Comparison of ENCODE assay signal across 22 cellular contexts in genomic region chr17:27209316-27209715, GRCh38.
A peak's percentile ranks its signal among the peaks of the same experiment; 100 is the strongest.
DNase-seq lines count a peak whose midpoint lies in the region; ATAC-seq, FAIRE-seq and TF ChIP-seq lines count a peak whose summit lies in the region.
"Had no signal": no experiment of that assay in that cellular context is flagged by ENCODE, and none has a peak within 500 bp of the region (broad histone marks: within the 10 kb centered on the region; RNA-seq: fewer than 3 reads in every experiment).

No MANE protein-coding gene starts in this region.

- H3K9ac ChIP-seq in keratinocyte (ENCODE audit: control insufficient read depth, extremely low read depth, insufficient read depth, low read length), result no peak overlapping the region
- H3K9ac ChIP-seq: BLaER1 had no signal

- dilution Hi-C loops in keratinocyte (cut with MboI; ENCODE audit: extremely low pct_ligation_motif_present, low sequenced_read_pairs), result no loop called here

- TF ChIP-seq CTCF in bronchial epithelial cell (IDR thresholded peaks at IDR 0.05; ENCODE audit: insufficient read depth, low read length, severe bottlenecking) (no peak), keratinocyte (optimal IDR thresholded peaks at IDR 0.05 in 1 of 3, IDR thresholded peaks at IDR 0.05 in 1 of 3, conservative IDR thresholded peaks at IDR 0.05 in 1 of 3; ENCODE audit: extremely low read depth in 1 of 3, insufficient read depth in 2 of 3, low read length in 3 of 3) (no peak), upper lobe of right lung (IDR thresholded peaks at IDR 0.05) (no peak)

- TF ChIP-seq POLR2A in GM12892 (IDR thresholded peaks at IDR 0.05; ENCODE audit: low read depth, low read length), result no peak

- DNase-seq in GM12892 (ENCODE audit: insufficient read length) (no peak), bronchial epithelial cell (ENCODE audit: low read depth) (no peak), keratinocyte (ENCODE audit: low read depth, low spot score) (no peak), AG20443 (ENCODE audit: low spot score) (no peak), cerebellar nuclear complex (lab: John Stamatoyannopoulos, UW) (no peak), upper lobe of right lung (no peak), middle frontal gyrus (ENCODE audit: extremely low spot score, low spot score) (no peak)
- DNase-seq: Caco-2; CD4-positive, CD25-positive, alpha-beta regulatory T cell; CD8-positive, alpha-beta T cell; DMS153; DND-41; EL; GDM1; GOT3; H7; HCEC 1CT had no signal

- H3K4me2 ChIP-seq in keratinocyte (ENCODE audit: control insufficient read depth, extremely low read depth, insufficient read depth, low read depth, low read length), result no peak overlapping the region
- H3K4me2 ChIP-seq: BLaER1 had no signal

- H2AFZ ChIP-seq in keratinocyte (ENCODE audit: control insufficient read depth, low read length), result no peak overlapping the region

- H3K27me3 ChIP-seq in bronchial epithelial cell (ENCODE audit: control insufficient read depth, insufficient read depth, low read length), result no peaks in the 10 kb centered on the region
- no peaks in the 10 kb centered on the region for H3K27me3 ChIP-seq in keratinocyte (ENCODE audit: control insufficient read depth, extremely low read depth, insufficient read depth, low read length)
- H3K27me3 ChIP-seq in upper lobe of right lung, result no peaks in the 10 kb centered on the region
- H3K27me3 ChIP-seq: BLaER1 had no signal

- H3K27ac ChIP-seq in keratinocyte (ENCODE audit: control insufficient read depth, insufficient read depth, low read length) (no peak overlapping the region), upper lobe of right lung (no peak overlapping the region)
- H3K27ac ChIP-seq: BLaER1, C4-2B had no signal

- H3K4me3 ChIP-seq in bronchial epithelial cell (ENCODE audit: low read depth, low read length) (no peak overlapping the region), keratinocyte (ENCODE audit: control insufficient read depth in 2 of 3, extremely low read depth in 1 of 3, insufficient read depth in 2 of 3, low read depth in 1 of 3, low read length in 3 of 3) (no peak overlapping the region), upper lobe of right lung (no peak overlapping the region)
- H3K4me3 ChIP-seq: BLaER1, GM12878 had no signal

- peaks cover 10% of the 10 kb centered on the region for H3K4me1 ChIP-seq in keratinocyte (ENCODE audit: control insufficient read depth, extremely low read depth, insufficient read depth, low read length)
- H3K4me1 ChIP-seq in upper lobe of right lung, result no peaks in the 10 kb centered on the region
- H3K4me1 ChIP-seq: BLaER1, Caco-2 had no signal

- no peaks in the 10 kb centered on the region for H3K9me1 ChIP-seq in keratinocyte (ENCODE audit: control insufficient read depth, extremely low read depth, insufficient read depth, low read length)

- intact Hi-C loops in upper lobe of right lung (cut with DNase I), result no loop called here

- ATAC-seq in SK-N-SH treated with all-trans-retinoic acid at 6 μM for 48 hours (peak; percentile 19; the same call in 1 of the 3 replicates), upper lobe of right lung (no peak)
- ATAC-seq: CD8-positive, alpha-beta T cell; GM12878 had no signal

- no peaks in the 10 kb centered on the region for H3K36me3 ChIP-seq in bronchial epithelial cell (ENCODE audit: control insufficient read depth, insufficient read depth, low read length)
- no peaks in the 10 kb centered on the region for H3K36me3 ChIP-seq in keratinocyte (ENCODE audit: control insufficient read depth in 2 of 2, extremely low read depth in 1 of 2, insufficient read depth in 2 of 2, low read length in 2 of 2)
- no peaks in the 10 kb centered on the region for H3K36me3 ChIP-seq in upper lobe of right lung
- H3K36me3 ChIP-seq: BLaER1 had no signal

- H3K9me3 ChIP-seq in keratinocyte (ENCODE audit: control insufficient read depth, low read depth, low read length) (no peaks in the 10 kb centered on the region), upper lobe of right lung (no peaks in the 10 kb centered on the region)

- H4K20me1 ChIP-seq in keratinocyte (ENCODE audit: control insufficient read depth, extremely low read depth, insufficient read depth, low read length), result no peaks in the 10 kb centered on the region
- H4K20me1 ChIP-seq: BLaER1 had no signal

- FAIRE-seq in GM12892 (lab: Jason Lieb, UNC) (peak; percentile 82), bronchial epithelial cell (lab: Jason Lieb, UNC) (peak; percentile 64), keratinocyte (lab: Jason Lieb, UNC) (peak; percentile 5)
- FAIRE-seq: GM12878, GM18507 had no signal

- no peaks in the 10 kb centered on the region for H3K79me2 ChIP-seq in keratinocyte (ENCODE audit: control insufficient read depth, insufficient read depth, low read length)

TF ChIP-seq in SK-N-SH treated with all-trans-retinoic acid at 6 μM for 48 hours, 23 proteins besides CTCF, POLR2A, EP300 and RAD21:
- no peak for TF ChIP-seq CSDC2 (CRISPR knock-in tag; IDR thresholded peaks at IDR 0.05)
- no peak for TF ChIP-seq OSR1 (CRISPR knock-in tag; IDR thresholded peaks at IDR 0.05)
- TF ChIP-seq TOX (CRISPR knock-in tag; IDR thresholded peaks at IDR 0.05; ENCODE audit: borderline replicate concordance), result no peak
- no peak for TF ChIP-seq PATZ1 (CRISPR knock-in tag; IDR thresholded peaks at IDR 0.05; ENCODE audit: borderline replicate concordance)
- peak; percentile 68; the same call in 1 of the 2 replicates for TF ChIP-seq TCF4 (CRISPR knock-in tag; IDR thresholded peaks at IDR 0.05; ENCODE audit: borderline replicate concordance)
- no peak for TF ChIP-seq ZNF565 (CRISPR knock-in tag; conservative IDR thresholded peaks at IDR 0.05; ENCODE audit: low read depth)
- TF ChIP-seq ZFP3 (CRISPR knock-in tag; IDR thresholded peaks at IDR 0.05), result no peak
- TF ChIP-seq, protein P1, sequence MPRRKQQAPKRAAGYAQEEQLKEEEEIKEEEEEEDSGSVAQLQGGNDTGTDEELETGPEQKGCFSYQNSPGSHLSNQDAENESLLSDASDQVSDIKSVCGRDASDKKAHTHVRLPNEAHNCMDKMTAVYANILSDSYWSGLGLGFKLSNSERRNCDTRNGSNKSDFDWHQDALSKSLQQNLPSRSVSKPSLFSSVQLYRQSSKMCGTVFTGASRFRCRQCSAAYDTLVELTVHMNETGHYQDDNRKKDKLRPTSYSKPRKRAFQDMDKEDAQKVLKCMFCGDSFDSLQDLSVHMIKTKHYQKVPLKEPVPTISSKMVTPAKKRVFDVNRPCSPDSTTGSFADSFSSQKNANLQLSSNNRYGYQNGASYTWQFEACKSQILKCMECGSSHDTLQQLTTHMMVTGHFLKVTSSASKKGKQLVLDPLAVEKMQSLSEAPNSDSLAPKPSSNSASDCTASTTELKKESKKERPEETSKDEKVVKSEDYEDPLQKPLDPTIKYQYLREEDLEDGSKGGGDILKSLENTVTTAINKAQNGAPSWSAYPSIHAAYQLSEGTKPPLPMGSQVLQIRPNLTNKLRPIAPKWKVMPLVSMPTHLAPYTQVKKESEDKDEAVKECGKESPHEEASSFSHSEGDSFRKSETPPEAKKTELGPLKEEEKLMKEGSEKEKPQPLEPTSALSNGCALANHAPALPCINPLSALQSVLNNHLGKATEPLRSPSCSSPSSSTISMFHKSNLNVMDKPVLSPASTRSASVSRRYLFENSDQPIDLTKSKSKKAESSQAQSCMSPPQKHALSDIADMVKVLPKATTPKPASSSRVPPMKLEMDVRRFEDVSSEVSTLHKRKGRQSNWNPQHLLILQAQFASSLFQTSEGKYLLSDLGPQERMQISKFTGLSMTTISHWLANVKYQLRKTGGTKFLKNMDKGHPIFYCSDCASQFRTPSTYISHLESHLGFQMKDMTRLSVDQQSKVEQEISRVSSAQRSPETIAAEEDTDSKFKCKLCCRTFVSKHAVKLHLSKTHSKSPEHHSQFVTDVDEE (CRISPR knock-in tag; IDR thresholded peaks at IDR 0.05), result no peak
- TF ChIP-seq ISL1 (CRISPR knock-in tag; IDR thresholded peaks at IDR 0.05), result peak; percentile 10; the same call in 1 of the 2 replicates
